In the genomic region with DNA sequence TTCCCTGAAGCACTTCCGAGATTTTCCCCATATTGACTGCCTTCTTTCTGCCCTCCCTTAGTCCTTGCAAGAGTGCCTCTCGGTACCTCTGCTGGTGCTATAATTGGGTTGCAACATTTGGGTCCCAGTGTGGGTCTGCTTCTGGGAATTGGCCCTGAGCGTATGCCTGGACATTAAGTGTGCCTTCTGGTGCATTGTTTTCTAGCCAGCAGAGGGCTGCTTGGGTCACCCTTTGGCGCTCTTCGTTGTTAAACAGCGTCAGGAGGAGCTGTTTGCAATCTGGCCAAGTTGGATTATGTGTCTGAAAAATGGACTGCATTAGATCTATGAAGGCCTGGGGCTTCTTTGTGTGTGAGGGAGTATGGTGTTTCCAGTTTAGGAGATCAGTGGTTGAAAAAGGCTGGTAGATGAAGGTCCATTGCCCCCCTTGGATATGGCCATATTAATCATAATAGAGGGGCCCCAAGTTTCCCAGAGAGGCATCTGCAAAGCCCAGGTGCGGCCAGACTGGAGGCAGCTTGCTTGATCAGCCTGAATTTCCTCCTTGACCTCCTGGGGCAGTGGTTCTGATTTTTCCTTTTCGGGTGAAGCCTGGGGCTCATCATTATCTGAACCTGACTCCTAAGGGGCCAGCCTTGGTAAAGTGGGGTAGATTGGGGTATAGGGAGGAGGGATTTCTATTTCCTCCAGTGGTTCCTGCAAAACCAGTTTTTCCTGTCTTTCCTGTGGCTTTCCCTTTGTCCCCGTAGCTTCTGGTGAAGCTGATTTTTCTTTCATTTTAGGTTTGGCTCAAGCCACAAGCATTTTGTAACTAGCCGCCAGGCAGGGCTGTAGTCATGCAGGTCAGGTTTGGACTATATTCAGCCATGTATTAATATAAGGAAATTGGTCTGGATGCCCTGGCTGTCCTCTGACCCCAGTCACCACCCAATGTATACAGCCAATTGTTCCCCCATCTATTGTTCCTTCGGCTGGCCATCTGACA, we compare ENCODE assay signal across 9 cellular contexts.
A peak's percentile ranks its signal among the peaks of the same experiment; 100 is the strongest.
DNase-seq lines count a peak whose midpoint lies in the region; ATAC-seq and TF ChIP-seq lines count a peak whose summit lies in the region.
"Had no signal": no experiment of that assay in that cellular context is flagged by ENCODE, and none has a peak within 500 bp of the region (broad histone marks: within the 10 kb centered on the region; RNA-seq: fewer than 3 reads in every experiment).

No MANE protein-coding gene starts in this region.

- POLR2A ChIA-PET in RWPE1 (lab: Yijun Ruan, JAX; ENCODE audit: low non-redundant PET): no interaction called here

- no peak for ATAC-seq in GM21717 (IDR thresholded peaks at IDR 0.05; ENCODE audit: unreplicated experiment)
- ATAC-seq in T-helper 17 cell: no peak

- TF ChIP-seq CTCF in RWPE1 (conservative IDR thresholded peaks at IDR 0.05; ENCODE audit: low read depth) (no peak), suprapubic skin (IDR thresholded peaks at IDR 0.05) (no peak), vagina (IDR thresholded peaks at IDR 0.05) (no peak)

- WGBS in HUES64: 87% methylated on average over 11 of the region's 11 CpGs
- WGBS in suprapubic skin: 56% methylated on average over 11 of the region's 11 CpGs

- peaks cover under 1% of the 10 kb centered on the region for H3K4me1 Mint-ChIP-seq in T-helper 17 cell
- H3K4me1 Mint-ChIP-seq: activated naive CD8-positive, alpha-beta T cell treated with anti-CD3 and anti-CD28 coated beads for 36 hours had no signal

- no peak overlapping the region for H3K4me3 Mint-ChIP-seq in T-helper 17 cell
- H3K4me3 Mint-ChIP-seq: activated naive CD8-positive, alpha-beta T cell treated with anti-CD3 and anti-CD28 coated beads for 36 hours had no signal

- no peak for TF ChIP-seq EP300 in suprapubic skin (IDR thresholded peaks at IDR 0.05)

- DNase-seq in RWPE1 (ENCODE audit: low spot score): peak; percentile 79
- no peak for DNase-seq in suprapubic skin (ENCODE audit: low spot score in 2 of 2)
- DNase-seq in T-helper 17 cell: no peak
- DNase-seq in vagina (ENCODE audit: extremely low spot score in 2 of 2): no peak
- DNase-seq in activated gamma-delta T cell (lab: John Stamatoyannopoulos, UW): no peak
- DNase-seq: activated naive CD8-positive, alpha-beta T cell treated with anti-CD3 and anti-CD28 coated beads for 36 hours had no signal

- H3K4me1 ChIP-seq in HUES64 (ENCODE audit: insufficient read depth, low read length) (peaks cover 18% of the 10 kb centered on the region), iPS-18a (ENCODE audit: control insufficient read depth, low read depth, low read length) (peaks cover 19% of the 10 kb centered on the region), suprapubic skin (peaks cover 11% of the 10 kb centered on the region), vagina (peaks cover 32% of the 10 kb centered on the region)

- no peaks in the 10 kb centered on the region for H3K36me3 Mint-ChIP-seq in T-helper 17 cell (ENCODE audit: low read depth)
- H3K36me3 Mint-ChIP-seq: activated naive CD8-positive, alpha-beta T cell treated with anti-CD3 and anti-CD28 coated beads for 36 hours had no signal

- H3K4me3 ChIP-seq in HUES64 (ENCODE audit: low read length): no peak overlapping the region
- H3K4me3 ChIP-seq in iPS-18a (ENCODE audit: low read length): peak overlapping the region; percentile 8
- H3K4me3 ChIP-seq in suprapubic skin: no peak overlapping the region
- H3K4me3 ChIP-seq in vagina: no peak overlapping the region

- H3K27me3 ChIP-seq in HUES64 (ENCODE audit: insufficient read depth, low read length) (no peaks in the 10 kb centered on the region), iPS-18a (ENCODE audit: control insufficient read depth, insufficient read depth, low read length) (no peaks in the 10 kb centered on the region), suprapubic skin (no peaks in the 10 kb centered on the region), vagina (no peaks in the 10 kb centered on the region)

- H3K9me3 ChIP-seq in HUES64 (ENCODE audit: insufficient read depth, low read depth, low read length): peaks cover 23% of the 10 kb centered on the region
- no peaks in the 10 kb centered on the region for H3K9me3 ChIP-seq in iPS-18a (ENCODE audit: control insufficient read depth, low read depth, low read length)
- H3K9me3 ChIP-seq in suprapubic skin: no peaks in the 10 kb centered on the region
- H3K9me3 ChIP-seq in T-helper 17 cell (ENCODE audit: control insufficient read depth, low read length, poor library complexity, severe bottlenecking): no peaks in the 10 kb centered on the region
- no peaks in the 10 kb centered on the region for H3K9me3 ChIP-seq in vagina

- H3K27me3 Mint-ChIP-seq in T-helper 17 cell: peaks cover 24% of the 10 kb centered on the region

- H3K27ac Mint-ChIP-seq in T-helper 17 cell: no peak overlapping the region
- H3K27ac Mint-ChIP-seq: activated naive CD8-positive, alpha-beta T cell treated with anti-CD3 and anti-CD28 coated beads for 36 hours had no signal

- H3K27ac ChIP-seq in HUES64 (ENCODE audit: low read depth, low read length) (peak overlapping the region; percentile 3; the same call in 1 of the 2 replicates), RWPE1 (no peak overlapping the region), iPS-18a (ENCODE audit: low read length) (peak overlapping the region; percentile 11), suprapubic skin (peak overlapping the region; percentile 46), vagina (no peak overlapping the region)

- intact Hi-C loops in vagina (cut with DNase I): no loop called here

- no peak for TF ChIP-seq POLR2A in suprapubic skin (IDR thresholded peaks at IDR 0.05)
- TF ChIP-seq POLR2A in vagina (IDR thresholded peaks at IDR 0.05): no peak

- H3K36me3 ChIP-seq in HUES64 (ENCODE audit: insufficient read depth, low read length) (no peaks in the 10 kb centered on the region), iPS-18a (ENCODE audit: control insufficient read depth, low read depth, low read length) (no peaks in the 10 kb centered on the region), suprapubic skin (no peaks in the 10 kb centered on the region), vagina (no peaks in the 10 kb centered on the region)

- no peak overlapping the region for H3K9ac ChIP-seq in HUES64 (ENCODE audit: low read depth, low read length)
- no peak overlapping the region for H3K9ac ChIP-seq in iPS-18a (ENCODE audit: low read length)

- CTCF ChIA-PET in RWPE1 (lab: Yijun Ruan, JAX): interaction anchor here (0.6 to 1.9 kb wide), 5 partner anchors 11 to 198 kb away, joined by 3 to 19 read pairs (median 3); no protein-coding TSS in a partner anchor

Comparison
In these comparisons a context has a peak if more than half of its experiments do, and no peak if none do; other contexts are left out.
1. H3K27ac ChIP-seq: peak in HUES64 (single experiment), iPS-18a (single experiment) and suprapubic skin (single experiment); none in RWPE1 (single experiment) and vagina (single experiment).